Comparison of ENCODE assay signal across 16 cellular contexts in genomic region chr4:160611181-160611580, GRCh38.
A peak's percentile ranks its signal among the peaks of the same experiment; 100 is the strongest.
DNase-seq lines count a peak whose midpoint lies in the region; ATAC-seq and TF ChIP-seq lines count a peak whose summit lies in the region.
"Had no signal": no experiment of that assay in that cellular context is flagged by ENCODE, and none has a peak within 500 bp of the region (broad histone marks: within the 10 kb centered on the region; RNA-seq: fewer than 3 reads in every experiment).

No MANE protein-coding gene starts in this region.

- H3K27ac ChIP-seq in foreskin keratinocyte, result no peak overlapping the region
- H3K27ac ChIP-seq: 22Rv1, A549, BLaER1 had no signal

- DNase-seq in NCI-H748 (lab: John Stamatoyannopoulos, UW; ENCODE audit: unreplicated experiment) (peak; percentile 11), NCI-H748 treated with DMSO at 0.1 percent for 48 hours (lab: John Stamatoyannopoulos, UW) (no peak), HT1080 (ENCODE audit: low read depth) (peak; percentile 9), RPMI8226 (peak; percentile 67), foreskin keratinocyte (no peak), SHP77 (lab: John Stamatoyannopoulos, UW) (no peak), COR-L47 (lab: John Stamatoyannopoulos, UW) (no peak)
- DNase-seq: AML-193; Calu3; CD4-positive, alpha-beta memory T cell; DMS79 treated with DMSO at 0.1 percent for 48 hours; H9 had no signal

- H3K27me3 ChIP-seq in foreskin keratinocyte, result no peaks in the 10 kb centered on the region
- H3K27me3 ChIP-seq: BLaER1 had no signal

- no peak for TF ChIP-seq CTCF in foreskin keratinocyte (conservative IDR thresholded peaks at IDR 0.05)

- no peaks in the 10 kb centered on the region for H3K4me1 ChIP-seq in foreskin keratinocyte
- H3K4me1 ChIP-seq: A549, BLaER1 had no signal

- peak; percentile 53 for ATAC-seq in foreskin keratinocyte
- ATAC-seq: A549, GM12878 had no signal

Comparison
In these comparisons a context has a peak if more than half of its experiments do, and no peak if none do; other contexts are left out.
1. DNase-seq: peak in NCI-H748 (single experiment), HT1080 (single experiment) and RPMI8226 (single experiment); none in NCI-H748 treated with DMSO at 0.1 percent for 48 hours (single experiment), foreskin keratinocyte (0 of 2), SHP77 (0 of 2) and COR-L47 (single experiment).